In genomic region chr20:41392871-41393704, GRCh38 we compare ENCODE assay signal across 11 cellular contexts. TPM values are rescaled to one million over a fixed set of nuclear protein-coding genes. Genes with fewer than 3 reads are reported as not detected.
DNase-seq lines count a peak whose midpoint lies in the region; ATAC-seq and TF ChIP-seq lines count a peak whose summit lies in the region.
"Had no signal": no experiment of that assay in that cellular context is flagged by ENCODE, and none has a peak within 500 bp of the region (broad histone marks: within the 10 kb centered on the region; RNA-seq: fewer than 3 reads in every experiment).

No MANE protein-coding gene starts in this region.

- H3K4me1 ChIP-seq in right cardiac atrium (ENCODE audit: control insufficient read depth, insufficient read depth, low read length) = peaks cover 14% of the 10 kb centered on the region

- 43% methylated on average over 12 of the region's 12 CpGs for WGBS in right cardiac atrium

- no peaks in the 10 kb centered on the region for H3K27me3 ChIP-seq in right cardiac atrium (ENCODE audit: control insufficient read depth, insufficient read depth)
- H3K27me3 ChIP-seq: brain microvascular endothelial cell had no signal

- intact Hi-C loops in right cardiac atrium (cut with DNase I) (no loop called here), posterior cingulate gyrus (cut with DNase I) (no loop called here)

- no peak overlapping the region for H3K4me3 ChIP-seq in right cardiac atrium (ENCODE audit: low read length)

- no peak for TF ChIP-seq POLR2A in erythroblast (IDR thresholded peaks at IDR 0.05; ENCODE audit: low read length)

- DNase-seq in ELR (ENCODE audit: low read depth) (peak; percentile 30), right cardiac atrium (peak; percentile 71 to 96 (median 96)), posterior cingulate gyrus (peak in 8 of 10 donors; percentile 21 to 86 (median 45)), erythroblast (lab: John Stamatoyannopoulos, UW) (no peak)
- DNase-seq in NK-92 treated with Interleukin-12 subunit alpha and Interleukin-12 subunit beta, amount 100 ng/mL, for 24 hours (lab: John Stamatoyannopoulos, UW) = no peak
- DNase-seq: activated T-cell treated with anti-CD3 and anti-CD28 coated beads, Interleukin-2, amount 50 U/mL, for 48 hours; brain microvascular endothelial cell; KG1 had no signal

- ATAC-seq in right cardiac atrium (peak; percentile 85 to 93), HG03108 (IDR thresholded peaks at IDR 0.05; ENCODE audit: unreplicated experiment) (no peak), GM21576 (IDR thresholded peaks at IDR 0.05; ENCODE audit: unreplicated experiment) (no peak)

- H3K27ac ChIP-seq in cingulate gyrus (ENCODE audit: low read depth, low read length) = peak overlapping the region; percentile 71
- H3K27ac ChIP-seq in right cardiac atrium (ENCODE audit: low read length) = peak overlapping the region; percentile 20
- H3K27ac ChIP-seq: brain microvascular endothelial cell had no signal

- H3K9me3 ChIP-seq in right cardiac atrium (ENCODE audit: control insufficient read depth, low read length) = no peaks in the 10 kb centered on the region

RNA-seq across cellular contexts. Expression of gene EMILIN3, which starts 26.5 kb away (rescaled TPM):
- 1 to 10 TPM; 2.1 to 7.4 (median 5.5) TPM for total RNA-seq in right cardiac atrium
- polyA plus RNA-seq in right cardiac atrium = 4.3 TPM

RNA-seq across cellular contexts. Expression of gene LPIN3, which starts 52.5 kb away (rescaled TPM):
- total RNA-seq in right cardiac atrium = 10 to 100 TPM in 3 of 4 donors, 1 to 10 TPM in 1; 9.3 to 14.8 (median 13.2) TPM
- 18.2 TPM for polyA plus RNA-seq in right cardiac atrium

Comparison
In these comparisons a context has a peak if more than half of its experiments do, and no peak if none do; other contexts are left out.
1. DNase-seq: peak in ELR (single experiment), right cardiac atrium (3 of 3) and posterior cingulate gyrus (8 of 10); none in NK-92 treated with Interleukin-12 subunit alpha and Interleukin-12 subunit beta, amount 100 ng/mL, for 24 hours (single experiment) and erythroblast (0 of 2).
2. ATAC-seq: peak in right cardiac atrium (2 of 2); none in HG03108 (single experiment) and GM21576 (single experiment).